In genomic region chr6:50449128-50449527, GRCh38 we compare ENCODE assay signal across 3 cellular contexts.
TF ChIP-seq lines count a peak whose summit lies in the region.

No MANE protein-coding gene starts in this region.

TF ChIP-seq in HepG2, 621 proteins besides CTCF, POLR2A, EP300 and RAD21 (continued from another document):
- TF ChIP-seq MTF1 (CRISPR knock-in tag; IDR thresholded peaks at IDR 0.05), result no peak

TF ChIP-seq in IMR-90, 13 proteins besides CTCF, POLR2A, EP300 and RAD21 (continued from another document):
- TF ChIP-seq SMC3 (IDR thresholded peaks at IDR 0.05; ENCODE audit: low read depth, low read length), result no peak
- TF ChIP-seq USF2 (IDR thresholded peaks at IDR 0.05; ENCODE audit: low read depth, low read length), result no peak
- no peak for TF ChIP-seq NFE2L2 (IDR thresholded peaks at IDR 0.05; ENCODE audit: low read depth, low read length)

TF ChIP-seq in WTC11, 78 proteins besides CTCF, POLR2A, EP300 and RAD21 (continued from another document):
- TF ChIP-seq E2F4 (CRISPR knock-in tag; IDR thresholded peaks at IDR 0.05; ENCODE audit: borderline replicate concordance, low read depth), result no peak
- no peak for TF ChIP-seq NFATC4 (CRISPR knock-in tag; IDR thresholded peaks at IDR 0.05)
- TF ChIP-seq ELF4 (CRISPR knock-in tag; IDR thresholded peaks at IDR 0.05; ENCODE audit: low read depth), result no peak
- TF ChIP-seq PRDM15 (CRISPR knock-in tag; IDR thresholded peaks at IDR 0.05), result no peak
- no peak for TF ChIP-seq ATF1 (CRISPR knock-in tag; IDR thresholded peaks at IDR 0.05)
- no peak for TF ChIP-seq GABPB1 (CRISPR knock-in tag; IDR thresholded peaks at IDR 0.05)
- no peak for TF ChIP-seq ZNF121 (CRISPR knock-in tag; IDR thresholded peaks at IDR 0.05)
- no peak for TF ChIP-seq AR (CRISPR knock-in tag; IDR thresholded peaks at IDR 0.05)
- no peak for TF ChIP-seq ZNF281 (CRISPR knock-in tag; IDR thresholded peaks at IDR 0.05)
- no peak for TF ChIP-seq AFF4 (CRISPR knock-in tag; IDR thresholded peaks at IDR 0.05; ENCODE audit: borderline replicate concordance)
- no peak for TF ChIP-seq ZNF532 (CRISPR knock-in tag; IDR thresholded peaks at IDR 0.05; ENCODE audit: borderline replicate concordance)
- no peak for TF ChIP-seq ARID4B (CRISPR knock-in tag; IDR thresholded peaks at IDR 0.05; ENCODE audit: borderline replicate concordance)
- no peak for TF ChIP-seq ZNF671 (CRISPR knock-in tag; IDR thresholded peaks at IDR 0.05)
- no peak for TF ChIP-seq ATF2 (CRISPR knock-in tag; IDR thresholded peaks at IDR 0.05; ENCODE audit: borderline replicate concordance, low read depth)
TF ChIP-seq in WTC11: peak in this region for 0.
